ENCODE assay signal across 8 cellular contexts in genomic region chr16:69187891-69188451, GRCh38. TPM values are rescaled to one million over a fixed set of nuclear protein-coding genes. Genes with fewer than 3 reads are reported as not detected.
A peak's percentile ranks its signal among the peaks of the same experiment; 100 is the strongest.
DNase-seq lines count a peak whose midpoint lies in the region; ATAC-seq and TF ChIP-seq lines count a peak whose summit lies in the region.

No MANE protein-coding gene starts in this region.

- peaks cover 3% of the 10 kb centered on the region for H3K36me3 Mint-ChIP-seq in activated T-cell treated with anti-CD3 and anti-CD28 coated beads, Interleukin-2, amount 50 U/mL, for 4 hours (ENCODE audit: insufficient read depth)
- no peaks in the 10 kb centered on the region for H3K36me3 Mint-ChIP-seq in natural killer cell

- 0% methylated on average over 23 of the region's 24 CpGs; no CpG with 5 or more reads in 1 of the 2 donors for WGBS in transverse colon (ENCODE audit: low coverage in 1 of 2), 2 donors

- H3K27ac Mint-ChIP-seq in natural killer cell = peak overlapping the region; percentile 83 to 88

- peaks cover 4 to 38% (median 32%) of the 10 kb centered on the region in 4 donors for H3K4me1 ChIP-seq in transverse colon

- TF ChIP-seq CTCF in natural killer cell (IDR thresholded peaks at IDR 0.05) (no peak), transverse colon (IDR thresholded peaks at IDR 0.05) (no peak)

- intact Hi-C loops in natural killer cell (cut with micrococcal nuclease) = no loop called here
- intact Hi-C loops in transverse colon (cut with DNase I; ENCODE audit: low total_unique reads) = no loop called here

- peak overlapping the region; percentile 78 to 94 (median 80) for H3K4me3 ChIP-seq in transverse colon

- H3K9me3 Mint-ChIP-seq in activated T-cell treated with anti-CD3 and anti-CD28 coated beads, Interleukin-2, amount 50 U/mL, for 4 hours = no peaks in the 10 kb centered on the region
- H3K9me3 Mint-ChIP-seq in natural killer cell = no peaks in the 10 kb centered on the region

- no peaks in the 10 kb centered on the region for H3K36me3 ChIP-seq in transverse colon

- DNase-seq in NCI-H748 (lab: John Stamatoyannopoulos, UW; ENCODE audit: unreplicated experiment) (peak; percentile 48), NCI-H748 treated with DMSO at 0.1 percent for 48 hours (lab: John Stamatoyannopoulos, UW) (no peak), NCI-H526 treated with DMSO at 0.1 percent for 48 hours (lab: John Stamatoyannopoulos, UW) (peak; percentile 45), fibroblast of peridontal ligament (ENCODE audit: extremely low read depth) (peak; percentile 70), natural killer cell (peak; percentile 30), transverse colon (peak; percentile 47)
- DNase-seq in activated T-cell treated with anti-CD3 and anti-CD28 coated beads, Interleukin-2, amount 50 U/mL, for 4 hours = peak; percentile 7

- peak; percentile 25 to 29 for ATAC-seq in activated T-cell treated with anti-CD3 and anti-CD28 coated beads, Interleukin-2, amount 50 U/mL, for 4 hours
- ATAC-seq in natural killer cell (peak; percentile 19 to 40 (median 31)), HG03469 (IDR thresholded peaks at IDR 0.05; ENCODE audit: unreplicated experiment) (no peak)

- H3K4me1 Mint-ChIP-seq in activated T-cell treated with anti-CD3 and anti-CD28 coated beads, Interleukin-2, amount 50 U/mL, for 4 hours (ENCODE audit: low read depth) = peaks cover 58% of the 10 kb centered on the region
- peaks cover 53 to 67% of the 10 kb centered on the region in 2 donors for H3K4me1 Mint-ChIP-seq in natural killer cell

- H3K9me3 ChIP-seq in transverse colon = no peaks in the 10 kb centered on the region

- no peaks in the 10 kb centered on the region for H3K27me3 Mint-ChIP-seq in activated T-cell treated with anti-CD3 and anti-CD28 coated beads, Interleukin-2, amount 50 U/mL, for 4 hours (ENCODE audit: low read depth)
- H3K27me3 Mint-ChIP-seq in natural killer cell (ENCODE audit: low read depth in 2 of 2) = no peaks in the 10 kb centered on the region

- no peaks in the 10 kb centered on the region for H3K27me3 ChIP-seq in transverse colon

- H3K27ac ChIP-seq in transverse colon = peak overlapping the region; percentile 95 to 98 (median 96)

- in situ Hi-C loops in transverse colon (cut with MboI; ENCODE audit: low pct_ligation_motif_present in 1 of 4, low pct_unique_long_range_greater_than_20kb in 1 of 4, low sequenced_read_pairs in 3 of 4) = no loop called here

- peak overlapping the region; percentile 80 for H3K4me3 Mint-ChIP-seq in activated T-cell treated with anti-CD3 and anti-CD28 coated beads, Interleukin-2, amount 50 U/mL, for 4 hours
- peak overlapping the region; percentile 80 for H3K4me3 Mint-ChIP-seq in natural killer cell

- TF ChIP-seq POLR2A in transverse colon (IDR thresholded peaks at IDR 0.05) = peak; percentile 34

- no peak for TF ChIP-seq EP300 in transverse colon (IDR thresholded peaks at IDR 0.05; ENCODE audit: low read depth)

RNA-seq across cellular contexts. Expression of gene SNTB2, which starts 1.0 kb away (rescaled TPM):
- total RNA-seq in activated T-cell treated with anti-CD3 and anti-CD28 coated beads, Interleukin-2, amount 50 U/mL, for 4 hours = 10 to 100 TPM; 11.7 to 15.5 (median 13.1) TPM
- total RNA-seq in natural killer cell (10 to 100 TPM; 43.8 to 55.2 (median 49.9) TPM), transverse colon (10 to 100 TPM; 14.2 to 31.4 (median 24.1) TPM)

RNA-seq across cellular contexts. Expression of gene UTP4, which starts 55.5 kb away (rescaled TPM):
- total RNA-seq in activated T-cell treated with anti-CD3 and anti-CD28 coated beads, Interleukin-2, amount 50 U/mL, for 4 hours = 100 to 1,000 TPM; 186 to 204 (median 197) TPM
- total RNA-seq in natural killer cell = 10 to 100 TPM; 23.2 to 42.6 (median 36.3) TPM
- total RNA-seq in transverse colon = 10 to 100 TPM; 10.1 to 79.4 (median 17.6) TPM

RNA-seq across cellular contexts. Expression of gene CHTF8, which starts 55.6 kb away (rescaled TPM):
- total RNA-seq in activated T-cell treated with anti-CD3 and anti-CD28 coated beads, Interleukin-2, amount 50 U/mL, for 4 hours = 100 to 1,000 TPM; 102 to 126 (median 106) TPM
- total RNA-seq in natural killer cell (10 to 100 TPM; 45.7 to 76.5 (median 74.2) TPM), transverse colon (100 to 1,000 TPM in 1 of 4 donors, 10 to 100 TPM in 3; 49.2 to 207 (median 68.9) TPM)
